ENCODE assay signal across 1 cellular context in genomic region chr16:58461056-58461455, GRCh38.
A peak's percentile ranks its signal among the peaks of the same experiment; 100 is the strongest.
TF ChIP-seq lines count a peak whose summit lies in the region.

No MANE protein-coding gene starts in this region.

TF ChIP-seq in H1, 55 proteins besides CTCF, POLR2A, EP300 and RAD21:
- TF ChIP-seq SP1 (IDR thresholded peaks at IDR 0.05; ENCODE audit: low read depth, low read length) = no peak
- TF ChIP-seq BACH1 (IDR thresholded peaks at IDR 0.05; ENCODE audit: low read length) = peak; percentile 67
- TF ChIP-seq SIN3A (conservative IDR thresholded peaks at IDR 0.05 in 1 of 2, IDR thresholded peaks at IDR 0.05 in 1 of 2; ENCODE audit: low read depth in 1 of 2, low read length in 2 of 2) = no peak
- TF ChIP-seq, protein P1, sequence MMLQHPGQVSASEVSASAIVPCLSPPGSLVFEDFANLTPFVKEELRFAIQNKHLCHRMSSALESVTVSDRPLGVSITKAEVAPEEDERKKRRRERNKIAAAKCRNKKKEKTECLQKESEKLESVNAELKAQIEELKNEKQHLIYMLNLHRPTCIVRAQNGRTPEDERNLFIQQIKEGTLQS (IDR thresholded peaks at IDR 0.05; ENCODE audit: insufficient read depth, low read depth, low read length) = no peak
TF ChIP-seq in H1: peak in this region for 1.
